ENCODE assay signal across 9 cellular contexts in the genomic region with DNA sequence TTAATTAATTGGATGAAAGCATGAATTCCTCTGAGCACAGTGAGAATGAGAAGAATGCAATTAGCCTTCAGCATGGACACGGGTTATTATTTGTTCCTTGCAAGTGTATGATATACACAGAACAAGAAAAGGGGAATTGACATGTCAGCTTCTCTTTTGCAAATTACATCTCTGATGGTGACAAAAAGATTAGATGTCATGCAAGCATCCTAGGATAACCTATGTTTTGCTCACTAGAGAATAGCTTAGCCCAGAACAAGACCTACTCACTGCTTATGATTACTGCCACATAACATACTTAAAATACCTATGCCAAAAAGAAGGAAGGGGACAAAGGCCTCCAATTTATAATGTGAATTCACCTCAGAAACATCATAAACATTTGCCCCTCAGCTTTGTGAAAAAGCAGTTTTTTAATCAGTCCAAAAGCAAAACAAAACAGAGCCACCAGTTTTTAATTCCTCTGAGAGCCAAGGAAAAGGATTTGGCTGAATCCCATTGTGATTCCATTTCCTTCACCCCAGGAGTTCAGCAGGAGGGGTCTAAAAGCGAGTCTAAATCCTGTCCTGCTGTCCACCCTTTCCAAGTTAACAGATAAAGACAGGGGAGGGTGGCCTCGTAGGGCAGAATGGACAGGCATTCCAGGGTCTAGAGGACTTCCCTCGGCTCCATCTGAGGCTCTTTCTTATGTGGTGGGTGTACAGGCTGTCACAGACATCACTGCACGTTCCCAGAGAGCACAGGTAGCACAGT.
DNase-seq lines count a peak whose midpoint lies in the region; ATAC-seq and TF ChIP-seq lines count a peak whose summit lies in the region.
"Had no signal": no experiment of that assay in that cellular context is flagged by ENCODE, and none has a peak within 500 bp of the region (broad histone marks: within the 10 kb centered on the region; RNA-seq: fewer than 3 reads in every experiment).

No MANE protein-coding gene starts in this region.

- peaks cover 3% of the 10 kb centered on the region; the same call in 1 of the 2 replicates for H3K9me3 ChIP-seq in Loucy (ENCODE audit: insufficient read depth, low read depth, low read length)
- no peaks in the 10 kb centered on the region for H3K9me3 ChIP-seq in ectodermal cell (ENCODE audit: control insufficient read depth, low read length)
- H3K9me3 ChIP-seq in tibial nerve, result no peaks in the 10 kb centered on the region

- H3K9me3 Mint-ChIP-seq in activated T-cell treated with anti-CD3 and anti-CD28 coated beads, Interleukin-2, amount 50 U/mL, for 72 hours, result no peaks in the 10 kb centered on the region

- peaks cover 0 to 1% of the 10 kb centered on the region in 2 donors for H3K36me3 Mint-ChIP-seq in activated T-cell treated with anti-CD3 and anti-CD28 coated beads, Interleukin-2, amount 50 U/mL, for 72 hours (ENCODE audit: insufficient read depth in 2 of 2)

- peak overlapping the region; percentile 74 for H3K4me2 ChIP-seq in Loucy (ENCODE audit: low read depth, low read length, poor library complexity, severe bottlenecking)

- peaks cover 66% of the 10 kb centered on the region for H3K4me1 Mint-ChIP-seq in activated T-cell treated with anti-CD3 and anti-CD28 coated beads, Interleukin-2, amount 50 U/mL, for 72 hours (ENCODE audit: low read depth)

- H3K4me3 Mint-ChIP-seq in activated T-cell treated with anti-CD3 and anti-CD28 coated beads, Interleukin-2, amount 50 U/mL, for 72 hours, result peak overlapping the region; percentile 73 to 82

- no peak for TF ChIP-seq EP300 in tibial nerve (IDR thresholded peaks at IDR 0.05)

- H3K9ac ChIP-seq in Loucy (ENCODE audit: low read depth, low read length, poor library complexity, severe bottlenecking), result peak overlapping the region; percentile 58

- H3K27ac Mint-ChIP-seq in activated T-cell treated with anti-CD3 and anti-CD28 coated beads, Interleukin-2, amount 50 U/mL, for 72 hours, result peak overlapping the region; percentile 81

- DNase-seq in activated T-cell treated with anti-CD3 and anti-CD28 coated beads, Interleukin-2, amount 50 U/mL, for 72 hours, result no peak
- DNase-seq in activated T-cell treated with anti-CD3 and anti-CD28 coated beads, Interleukin-2, amount 50 U/mL, for 48 hours, result no peak
- DNase-seq in retina (peak; percentile 18), DMS 273 treated with DMSO at 0.1 percent for 48 hours (lab: John Stamatoyannopoulos, UW) (no peak), GF-D8 (lab: John Stamatoyannopoulos, UW) (no peak), tibial nerve (ENCODE audit: low spot score in 2 of 2) (no peak)
- DNase-seq: islet precursor cell had no signal

- H3K27ac ChIP-seq in ectodermal cell (ENCODE audit: insufficient read depth, low read depth, low read length, poor library complexity, severe bottlenecking) (peak overlapping the region; percentile 47), tibial nerve (no peak overlapping the region)

- no peak overlapping the region for H2AFZ ChIP-seq in Loucy (ENCODE audit: low read length)

- 20 to 23% methylated on average over 5 of the region's 5 CpGs for WGBS in ectodermal cell, 2 experiments
- 32 to 43% methylated on average over 5 of the region's 5 CpGs for WGBS in tibial nerve, 2 donors

- no peak for TF ChIP-seq POLR2A in tibial nerve (IDR thresholded peaks at IDR 0.05)

- no peaks in the 10 kb centered on the region for H4K20me1 ChIP-seq in Loucy (ENCODE audit: insufficient read depth, low read length, poor library complexity, severe bottlenecking)

- TF ChIP-seq CTCF in Loucy (conservative IDR thresholded peaks at IDR 0.05; ENCODE audit: low read length) (no peak), tibial nerve (IDR thresholded peaks at IDR 0.05) (no peak)

- no peaks in the 10 kb centered on the region for H3K27me3 Mint-ChIP-seq in activated T-cell treated with anti-CD3 and anti-CD28 coated beads, Interleukin-2, amount 50 U/mL, for 72 hours (ENCODE audit: low read depth)

- H3F3A ChIP-seq in Loucy (ENCODE audit: low read depth), result 0 out of 2 replicates have a peak, but pooled peaks cover 5% of the 10 kb centered on the region

- H3K9me2 ChIP-seq in Loucy (replicated peaks; ENCODE audit: low read depth, low read length), result no peaks in the 10 kb centered on the region

- H3K36me3 ChIP-seq in Loucy (ENCODE audit: insufficient read depth, low read length) (peaks cover 57% of the 10 kb centered on the region; the same call in 1 of the 2 replicates), ectodermal cell (ENCODE audit: control insufficient read depth, insufficient read depth, low read length) (no peaks in the 10 kb centered on the region), tibial nerve (peaks cover 0 to 28% (median 0%) of the 10 kb centered on the region in 3 donors)

- ATAC-seq in activated T-cell treated with anti-CD3 and anti-CD28 coated beads, Interleukin-2, amount 50 U/mL, for 72 hours (replicated peaks in 1 of 2), result no peak

- H3K79me2 ChIP-seq in Loucy (ENCODE audit: insufficient read depth, low read length), result peaks cover 18% of the 10 kb centered on the region; the same call in 1 of the 2 replicates

- peak overlapping the region; percentile 53 for H3K4me3 ChIP-seq in Loucy (ENCODE audit: low read length, poor library complexity, severe bottlenecking)
- no peak overlapping the region for H3K4me3 ChIP-seq in ectodermal cell (ENCODE audit: insufficient read depth, low read depth, low read length)
- H3K4me3 ChIP-seq in tibial nerve, result no peak overlapping the region

- H3K4me1 ChIP-seq in Loucy (ENCODE audit: insufficient read depth, low read length, poor library complexity, severe bottlenecking) (peaks cover 57% of the 10 kb centered on the region), ectodermal cell (ENCODE audit: control insufficient read depth, insufficient read depth, low read length) (peaks cover 18% of the 10 kb centered on the region), tibial nerve (peaks cover 0 to 15% (median 6%) of the 10 kb centered on the region in 4 donors)

- H3K27me3 ChIP-seq in Loucy (ENCODE audit: insufficient read depth, low read length, poor library complexity, severe bottlenecking) (no peaks in the 10 kb centered on the region), ectodermal cell (ENCODE audit: control insufficient read depth, insufficient read depth, low read length, poor library complexity, severe bottlenecking) (no peaks in the 10 kb centered on the region), tibial nerve (no peaks in the 10 kb centered on the region)
